8 cellular contexts compared by ENCODE assay signal in genomic region chr15:34437687-34438086, GRCh38. TPM values are rescaled to one million over a fixed set of nuclear protein-coding genes. Genes with fewer than 3 reads are reported as not detected.
DNase-seq lines count a peak whose midpoint lies in the region; ATAC-seq and TF ChIP-seq lines count a peak whose summit lies in the region.

TSS of gene GOLGA8A (minus strand) at chr15:34437808. CDS start at chr15:34389691, 48,117 bp downstream.

- H3K36me3 ChIP-seq in liver (ENCODE audit: control insufficient read depth in 4 of 4, insufficient read depth in 3 of 4, low read depth in 1 of 4, low read length in 3 of 4): no peaks in the 10 kb centered on the region

- no peak within 1 kb of the TSS for H3K27ac ChIP-seq in liver (ENCODE audit: low read depth in 1 of 2, low read length in 2 of 2)

- TF ChIP-seq CTCF in GM10248 (IDR thresholded peaks at IDR 0.05; ENCODE audit: control extremely low read depth, extremely low read depth, low read depth, missing control alignments) (no peak), liver (IDR thresholded peaks at IDR 0.05; ENCODE audit: low read depth, low read length, missing input control) (no peak)

- 15% methylated on average over 33 of the region's 33 CpGs for WGBS in liver

- H3K9me3 ChIP-seq in liver (ENCODE audit: control insufficient read depth in 4 of 4, low read length in 3 of 4): no peaks in the 10 kb centered on the region

- TF ChIP-seq RAD21 in liver (IDR thresholded peaks at IDR 0.05): no peak

- POLR2A ChIA-PET in GM10248 (lab: Yijun Ruan, JAX): no interaction called here

- ATAC-seq in HG02678 (IDR thresholded peaks at IDR 0.05; ENCODE audit: unreplicated experiment): peak; percentile 68
- ATAC-seq in HG02970 (IDR thresholded peaks at IDR 0.05; ENCODE audit: low FRiP score, unreplicated experiment): no peak

- H3K27me3 ChIP-seq in liver (ENCODE audit: control insufficient read depth in 4 of 4, insufficient read depth in 4 of 4, low read length in 3 of 4): peaks cover 0 to 5% (median 0%) of the 10 kb centered on the region in 4 donors

- H3K4me1 ChIP-seq in liver (ENCODE audit: control insufficient read depth in 4 of 4, insufficient read depth in 4 of 4, low read length in 3 of 4): peaks cover 0 to 12% (median 7%) of the 10 kb centered on the region in 4 donors

- H3K4me3 ChIP-seq in liver (ENCODE audit: low read depth in 1 of 3, low read length in 3 of 3): peak within 1 kb of the TSS in 2 of 3 donors; percentile 16 to 50

- CTCF ChIA-PET in GM10248 (lab: Yijun Ruan, JAX): no interaction called here

- H3K9ac ChIP-seq in liver (ENCODE audit: low read depth in 1 of 2, low read length in 2 of 2): no peak within 1 kb of the TSS

- peak; percentile 80 for DNase-seq in GM10248 (ENCODE audit: extremely low spot score)
- peak; percentile 42 for DNase-seq in NCI-H2107 treated with DMSO at 0.1 percent for 48 hours (lab: John Stamatoyannopoulos, UW; ENCODE audit: unreplicated experiment)
- DNase-seq in activated CD4-positive, alpha-beta T cell treated with anti-CD3 and anti-CD28 coated beads for 48 hours: peak; percentile 93
- peak; percentile 67 for DNase-seq in dedifferentiated amniotic fluid mesenchymal stem cell (ENCODE audit: extremely low spot score)
- DNase-seq in stimulated activated CD4-positive, alpha-beta T cell treated with anti-CD3 and anti-CD28 coated beads, Interleukin-4, amount 100 ng/mL, for 1 hour: peak; percentile 89

TF ChIP-seq in liver, 16 proteins besides CTCF, POLR2A, EP300 and RAD21:
- TF ChIP-seq TAF1 (conservative IDR thresholded peaks at IDR 0.05) (no peak), HNF4A (conservative IDR thresholded peaks at IDR 0.05) (no peak), RXRA (IDR thresholded peaks at IDR 0.05) (no peak), HNF4G (IDR thresholded peaks at IDR 0.05) (no peak), YY1 (IDR thresholded peaks at IDR 0.05) (no peak), FOXA2 (IDR thresholded peaks at IDR 0.05) (no peak), EGR1 (IDR thresholded peaks at IDR 0.05; ENCODE audit: low read depth in 2 of 2) (no peak), REST (IDR thresholded peaks at IDR 0.05) (no peak), MAX (IDR thresholded peaks at IDR 0.05) (no peak), ZBTB33 (IDR thresholded peaks at IDR 0.05) (no peak), NR2F2 (IDR thresholded peaks at IDR 0.05) (no peak)

RNA-seq across cellular contexts. Expression of gene GOLGA8A, which starts in this region (rescaled TPM):
- 10 to 100 TPM in 1 of 2 donors, 1 to 10 TPM in 1; 7.7 to 20.6 TPM for total RNA-seq in liver
- polyA plus RNA-seq in liver: 10 to 100 TPM in 1 of 2 donors, 1 to 10 TPM in 1; 2.1 to 10.4 TPM

Comparison
In these comparisons a context has a peak if more than half of its experiments do, and no peak if none do; other contexts are left out.
1. DNase-seq: peak in every context shown above with its lines; median percentile 93 in activated CD4-positive, alpha-beta T cell treated with anti-CD3 and anti-CD28 coated beads for 48 hours; 89 in stimulated activated CD4-positive, alpha-beta T cell treated with anti-CD3 and anti-CD28 coated beads, Interleukin-4, amount 100 ng/mL, for 1 hour; 80 in GM10248; 67 in dedifferentiated amniotic fluid mesenchymal stem cell; 42 in NCI-H2107 treated with DMSO at 0.1 percent for 48 hours.